ENCODE assay signal across 29 cellular contexts in the genomic region with DNA sequence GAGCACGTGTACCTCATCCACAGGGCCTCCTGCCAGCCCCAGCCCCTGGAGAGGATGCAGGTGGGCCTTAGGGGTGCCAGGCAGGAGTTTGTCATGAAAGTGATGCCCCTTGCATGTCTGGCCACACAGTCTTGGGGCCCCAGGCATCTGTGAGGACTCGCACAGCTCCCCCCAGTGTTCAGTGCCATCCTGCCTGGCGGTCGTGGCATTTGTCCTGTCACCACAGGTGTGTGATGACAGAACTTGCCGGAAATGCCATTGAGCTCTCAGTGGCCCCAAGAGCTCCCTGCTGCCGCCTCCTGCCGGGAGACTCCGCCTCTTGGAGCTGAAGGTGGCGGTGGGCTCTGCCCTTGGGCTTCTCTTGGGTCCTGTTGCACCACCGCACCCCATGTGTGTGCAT. TPM values are rescaled to one million over a fixed set of nuclear protein-coding genes. Genes with fewer than 3 reads are reported as not detected.
"Had no signal": no experiment of that assay in that cellular context is flagged by ENCODE, and none has a peak within 500 bp of the region (broad histone marks: within the 10 kb centered on the region; RNA-seq: fewer than 3 reads in every experiment).

No MANE protein-coding gene starts in this region.

- H3K4me3 ChIP-seq: sigmoid colon, suprapubic skin, vagina had no signal

- H3K9ac ChIP-seq: parathyroid adenoma had no signal

- H3K27ac Mint-ChIP-seq: activated naive CD4-positive, alpha-beta T cell treated with anti-CD3 and anti-CD28 coated beads, Interleukin-2, amount 10 ng/mL, durations not matched to agents 7 days and 5 days; activated naive CD8-positive, alpha-beta T cell treated with anti-CD3 and anti-CD28 coated beads, Interleukin-2, amount 50 U/mL, for 24 hours; memory B cell; naive thymus-derived CD4-positive, alpha-beta T cell had no signal

- H3K27me3 Mint-ChIP-seq: activated naive CD4-positive, alpha-beta T cell treated with anti-CD3 and anti-CD28 coated beads, Interleukin-2, amount 10 ng/mL, durations not matched to agents 7 days and 5 days; activated naive CD8-positive, alpha-beta T cell treated with anti-CD3 and anti-CD28 coated beads, Interleukin-2, amount 50 U/mL, for 24 hours; brain; memory B cell; naive thymus-derived CD4-positive, alpha-beta T cell had no signal

- H3K4me3 Mint-ChIP-seq: activated naive CD4-positive, alpha-beta T cell treated with anti-CD3 and anti-CD28 coated beads, Interleukin-2, amount 10 ng/mL, durations not matched to agents 7 days and 5 days; activated naive CD8-positive, alpha-beta T cell treated with anti-CD3 and anti-CD28 coated beads, Interleukin-2, amount 50 U/mL, for 24 hours; brain; memory B cell; naive thymus-derived CD4-positive, alpha-beta T cell had no signal

- H3K27ac ChIP-seq: epithelial cell of prostate, neutrophil, parathyroid adenoma, sigmoid colon, suprapubic skin, vagina had no signal

- ATAC-seq: activated CD4-positive, CD25-positive, alpha-beta regulatory T cell treated with anti-CD3 and anti-CD28 coated beads, Interleukin-2, amount 50 U/mL, for 24 hours; activated naive CD8-positive, alpha-beta T cell treated with anti-CD3 and anti-CD28 coated beads, Interleukin-2, amount 50 U/mL, for 24 hours; left ventricle myocardium superior; naive thymus-derived CD4-positive, alpha-beta T cell; stimulated activated naive CD8-positive, alpha-beta T cell treated with anti-CD3 and anti-CD28 coated beads, Interleukin-15, Interleukin-2, amounts not matched to agents 100 U/mL and 50 U/mL, for 24 hours had no signal

- H3K9me3 Mint-ChIP-seq: activated naive CD4-positive, alpha-beta T cell treated with anti-CD3 and anti-CD28 coated beads, Interleukin-2, amount 10 ng/mL, durations not matched to agents 7 days and 5 days; activated naive CD8-positive, alpha-beta T cell treated with anti-CD3 and anti-CD28 coated beads, Interleukin-2, amount 50 U/mL, for 24 hours; brain; memory B cell; naive thymus-derived CD4-positive, alpha-beta T cell had no signal

- H2AFZ ChIP-seq: parathyroid adenoma had no signal

- H3K9me3 ChIP-seq: neutrophil, sigmoid colon, suprapubic skin, vagina had no signal

- H3K4me1 Mint-ChIP-seq: activated naive CD4-positive, alpha-beta T cell treated with anti-CD3 and anti-CD28 coated beads, Interleukin-2, amount 10 ng/mL, durations not matched to agents 7 days and 5 days had no signal

- DNase-seq: activated CD4-positive, alpha-beta T cell treated with anti-CD3 and anti-CD28 coated beads, Interleukin-2, amount 50 U/mL, for 1 hour; activated CD8-positive, alpha-beta memory T cell treated with anti-CD3 and anti-CD28 coated beads for 24 hours; activated CD8-positive, alpha-beta memory T cell treated with anti-CD3 and anti-CD28 coated beads, Interleukin-2, amount 50 U/mL, for 48 hours; activated effector memory CD4-positive, alpha-beta T cell treated with Interleukin-2 at 50 U/mL for 16 hours; activated naive CD4-positive, alpha-beta T cell treated with anti-CD3 and anti-CD28 coated beads, Interleukin-2, amount 10 ng/mL, durations not matched to agents 7 days and 5 days; activated naive CD8-positive, alpha-beta T cell treated with anti-CD3 and anti-CD28 coated beads, Interleukin-2, amount 50 U/mL, for 24 hours; activated T-cell treated with anti-CD3 and anti-CD28 coated beads, Interleukin-2, amount 50 U/mL, for 48 hours; anterior cingulate cortex; caudate nucleus; foreskin fibroblast; hippocampal formation; kidney; left ventricle myocardium superior; naive thymus-derived CD4-positive, alpha-beta T cell; sigmoid colon; stimulated activated naive CD8-positive, alpha-beta T cell treated with anti-CD3 and anti-CD28 coated beads, Interleukin-15, Interleukin-2, amounts not matched to agents 100 U/mL and 50 U/mL, for 24 hours; T1000; trophoblast cell had no signal

- H3K4me1 ChIP-seq: parathyroid adenoma, sigmoid colon had no signal

- H3K27me3 ChIP-seq: neutrophil, sigmoid colon, suprapubic skin, vagina had no signal

RNA-seq across cellular contexts. Expression of gene HRH3, which starts 52.1 kb away (rescaled TPM):
- total RNA-seq: dermis microvascular lymphatic vessel endothelial cell; kidney; left ventricle myocardium superior; mucosa of gallbladder; naive thymus-derived CD4-positive, alpha-beta T cell; sigmoid colon; suprapubic skin; T-helper 1 cell treated with Interleukin-12 subunit alpha and Interleukin-12 subunit beta and Interleukin-4 antibody, amounts not matched to agents 30 ng/mL and 1 ng/mL, for 36 hours; vagina had no signal
- polyA plus RNA-seq: naive thymus-derived CD4-positive, alpha-beta T cell; sigmoid colon had no signal
